In the genomic region with DNA sequence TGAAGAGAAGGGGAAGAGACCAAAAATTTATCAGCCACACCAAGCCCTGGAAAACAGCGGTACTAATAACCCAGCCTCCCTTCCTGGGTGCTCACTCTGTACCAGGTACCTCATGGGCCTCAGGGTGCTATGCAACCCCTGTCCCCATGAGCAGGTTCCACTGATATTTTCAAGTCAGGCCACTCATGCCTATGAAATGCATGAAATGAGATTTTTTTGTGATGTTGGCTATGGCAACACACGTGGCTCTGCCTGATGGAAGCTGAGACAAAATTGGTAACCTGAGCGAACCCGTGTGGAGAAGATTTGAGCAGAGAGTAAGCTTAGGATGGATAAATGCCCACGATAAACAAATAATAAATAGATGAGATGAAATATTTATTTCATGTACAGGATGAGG, we compare ENCODE assay signal across 27 cellular contexts.
DNase-seq lines count a peak whose midpoint lies in the region; ATAC-seq and TF ChIP-seq lines count a peak whose summit lies in the region.
"Had no signal": no experiment of that assay in that cellular context is flagged by ENCODE, and none has a peak within 500 bp of the region (broad histone marks: within the 10 kb centered on the region; RNA-seq: fewer than 3 reads in every experiment).

No MANE protein-coding gene starts in this region.

- ATAC-seq in HG03045 (IDR thresholded peaks at IDR 0.05; ENCODE audit: unreplicated experiment) = no peak
- ATAC-seq in GM18519 (IDR thresholded peaks at IDR 0.05; ENCODE audit: low FRiP score, unreplicated experiment) = no peak
- ATAC-seq: right lobe of liver, Right ventricle myocardium inferior had no signal

- no peak overlapping the region for H4K8ac ChIP-seq in trophoblast cell (ENCODE audit: low read depth, low read length)

- no peak overlapping the region for H2AK5ac ChIP-seq in trophoblast cell (ENCODE audit: low read length)

- H3K27ac ChIP-seq in 22Rv1 (peak overlapping the region; percentile 83; the same call in 1 of the 2 replicates), PC-9 (peak overlapping the region; percentile 94; the same call in 1 of the 2 replicates), epithelial cell of prostate (peak overlapping the region; percentile 99), trophoblast cell (ENCODE audit: low read depth, low read length) (no peak overlapping the region)
- H3K27ac ChIP-seq: brain microvascular endothelial cell had no signal

- no peak overlapping the region for H3K18ac ChIP-seq in trophoblast cell (ENCODE audit: low read length)

- H2BK120ac ChIP-seq in trophoblast cell (ENCODE audit: insufficient read depth, low read length, poor library complexity) = peak overlapping the region; percentile 34

- CTCF ChIA-PET in PC-9 (lab: Charles Lee) = interaction anchor here (0.6 kb wide), 1 partner anchor 291 kb away, joined by 3 read pairs; no protein-coding TSS in a partner anchor

- H3K9me3 ChIP-seq in PC-9 (ENCODE audit: insufficient read depth, low read depth) (peaks cover 12% of the 10 kb centered on the region), trophoblast cell (ENCODE audit: insufficient read depth, low read depth, low read length) (peaks cover 4% of the 10 kb centered on the region)
- H3K9me3 ChIP-seq: BE2C, right lobe of liver had no signal

- WGBS in trophoblast cell (ENCODE audit: extremely low coverage, insufficient coverage, insufficient read length) = no CpG with 5 or more reads among the region's 5 CpGs

- no TSS peak for BruUV-seq in PC-9 (replicated peaks; lab: Mats Ljungman, UMichigan)

- DNase-seq in PC-9 (no peak), epithelial cell of prostate (ENCODE audit: low read depth, low spot score) (no peak), trophoblast cell (peak; percentile 74 to 89), NCI-H2081 (lab: John Stamatoyannopoulos, UW) (no peak), NCI-H1105 (lab: John Stamatoyannopoulos, UW) (no peak)
- DNase-seq: activated effector memory CD4-positive, alpha-beta T cell treated with anti-CD3 and anti-CD28 coated beads, Interleukin-2, amount 50 U/mL, for 16 hours; adrenal gland; BE2C; brain microvascular endothelial cell; DMS153; effector CD8-positive, alpha-beta T cell; H7; head of caudate nucleus; MG63; NCI-H1417 treated with DMSO at 0.1 percent for 48 hours; NCI-H446 treated with DMSO at 0.1 percent for 48 hours; posterior cingulate gyrus; stimulated activated CD4-positive, alpha-beta T cell treated with anti-CD3 and anti-CD28 coated beads, Interleukin-12 subunit alpha, Interleukin-12 subunit beta, amount 100 ng/mL, for 4 hours; stimulated activated CD4-positive, alpha-beta T cell treated with anti-CD3 and anti-CD28 coated beads, Interleukin-4, amount 100 ng/mL, for 1 hour had no signal

- H3K27me3 ChIP-seq in PC-9 (ENCODE audit: insufficient read depth, low read depth) (no peaks in the 10 kb centered on the region), trophoblast cell (ENCODE audit: insufficient read depth, low read length) (no peaks in the 10 kb centered on the region)
- H3K27me3 ChIP-seq: adrenal gland, BE2C, brain microvascular endothelial cell, MG63, right lobe of liver, suprapubic skin had no signal

- no peak overlapping the region for H3K9ac ChIP-seq in trophoblast cell (ENCODE audit: low read length)

- H2AFZ ChIP-seq in PC-9 (no peak overlapping the region), trophoblast cell (ENCODE audit: insufficient read depth, low read length, poor library complexity) (no peak overlapping the region)

- H3K4me1 ChIP-seq in PC-9 (replicated peaks; ENCODE audit: insufficient read depth) = peaks cover 53% of the 10 kb centered on the region
- peaks cover 16 to 32% of the 10 kb centered on the region in 2 experiments for H3K4me1 ChIP-seq in trophoblast cell (ENCODE audit: control insufficient read depth in 1 of 2, insufficient read depth in 2 of 2, low read length in 2 of 2)

- no peak overlapping the region for H2BK5ac ChIP-seq in trophoblast cell (ENCODE audit: low read depth, low read length, poor library complexity)

- H3K4me2 ChIP-seq in PC-9 = no peak overlapping the region
- H3K4me2 ChIP-seq in trophoblast cell (ENCODE audit: low read length) = no peak overlapping the region

- H2BK12ac ChIP-seq in trophoblast cell (ENCODE audit: low read length) = peak overlapping the region; percentile 96

- no peaks in the 10 kb centered on the region for H3K9me2 ChIP-seq in PC-9 (ENCODE audit: insufficient read depth)

- H3K79me1 ChIP-seq in trophoblast cell (ENCODE audit: low read length) = peaks cover 38% of the 10 kb centered on the region

- POLR2A ChIA-PET in PC-9 (lab: Charles Lee; ENCODE audit: unreplicated experiment) = no interaction called here

- H3K79me2 ChIP-seq in PC-9 (ENCODE audit: low read depth) = no peaks in the 10 kb centered on the region
- peaks cover 5% of the 10 kb centered on the region for H3K79me2 ChIP-seq in trophoblast cell (ENCODE audit: control insufficient read depth, insufficient read depth, low read length, poor library complexity)

- no peak overlapping the region for H3K14ac ChIP-seq in trophoblast cell (ENCODE audit: low read length)

- no peaks in the 10 kb centered on the region for H4K20me1 ChIP-seq in PC-9 (ENCODE audit: insufficient read depth)

- H3K4ac ChIP-seq in trophoblast cell (ENCODE audit: low read depth, low read length) = no peak overlapping the region

- H3K36me3 ChIP-seq in PC-9 (ENCODE audit: low read depth) (no peaks in the 10 kb centered on the region), trophoblast cell (ENCODE audit: control insufficient read depth in 1 of 2, insufficient read depth in 2 of 2, low read length in 2 of 2) (peaks cover 0 to 2% of the 10 kb centered on the region in 2 experiments)
- H3K36me3 ChIP-seq: adrenal gland, BE2C, brain microvascular endothelial cell, MG63, right lobe of liver, suprapubic skin had no signal

- no peak for TF ChIP-seq CTCF in 22Rv1 (IDR thresholded peaks at IDR 0.05)
- no peak for TF ChIP-seq CTCF in PC-9 (conservative IDR thresholded peaks at IDR 0.05)

- no peak overlapping the region for H4K91ac ChIP-seq in trophoblast cell (ENCODE audit: low read depth, low read length)

- intact Hi-C loops in PC-9 (cut with micrococcal nuclease; ENCODE audit: unreplicated experiment) = no loop called here

- no peak overlapping the region for H3K23ac ChIP-seq in trophoblast cell (ENCODE audit: low read length)

- H3K4me3 ChIP-seq in PC-9 = no peak overlapping the region
- H3K4me3 ChIP-seq in trophoblast cell (ENCODE audit: low read depth, low read length) = no peak overlapping the region
- H3K4me3 ChIP-seq: adrenal gland, K562, lung, MG63, right lobe of liver, suprapubic skin had no signal

- peaks cover 37% of the 10 kb centered on the region for H3F3A ChIP-seq in PC-9 (ENCODE audit: insufficient read depth, low read depth)

- H4K12ac ChIP-seq in trophoblast cell (ENCODE audit: low read depth, low read length) = no peak overlapping the region

Comparison
In these comparisons a context has a peak if more than half of its experiments do, and no peak if none do; other contexts are left out.
1. DNase-seq: peak in trophoblast cell (2 of 2); none in PC-9 (0 of 2), epithelial cell of prostate (single experiment), NCI-H2081 (0 of 2) and NCI-H1105 (single experiment).